ENCODE assay signal across 1 cellular context in the genomic region with DNA sequence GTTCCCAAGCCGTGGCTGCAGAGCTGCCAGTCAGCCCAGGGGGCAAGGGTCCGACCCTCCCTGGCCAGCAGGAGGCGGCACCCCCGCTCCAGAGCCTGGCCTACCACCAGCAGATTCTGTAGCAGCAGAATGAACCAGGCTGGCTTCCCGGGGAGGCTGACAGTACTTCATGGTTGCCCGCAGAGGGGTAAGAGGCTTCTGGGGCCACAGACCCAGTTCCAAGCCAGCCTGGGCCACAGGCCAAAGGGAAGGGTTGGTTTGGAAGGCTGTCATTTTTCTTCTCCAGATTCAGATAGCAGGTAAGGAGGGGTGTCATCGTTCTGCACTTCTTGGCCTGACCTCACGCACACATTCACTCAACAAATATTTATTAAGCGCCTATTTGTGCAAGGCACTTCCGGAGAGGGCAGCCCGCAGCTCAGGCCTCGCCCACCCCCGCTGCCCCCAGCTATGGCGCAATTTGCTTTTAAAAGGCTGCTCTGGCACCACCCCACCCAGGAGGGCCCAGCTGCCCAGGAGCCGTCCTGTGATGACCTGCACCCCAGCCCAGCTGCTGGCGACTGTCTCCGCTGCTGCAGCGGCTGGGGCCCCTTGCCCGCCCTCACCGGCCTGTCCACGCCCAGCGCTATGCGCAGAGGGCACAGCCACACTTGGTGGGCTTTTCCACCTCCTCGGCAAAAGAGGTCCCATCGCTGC.
TF ChIP-seq lines count a peak whose summit lies in the region.

No MANE protein-coding gene starts in this region.

TF ChIP-seq in HepG2, 621 proteins besides CTCF, POLR2A, EP300 and RAD21 (continued from another document and continues in another):
- TF ChIP-seq, protein P1, sequence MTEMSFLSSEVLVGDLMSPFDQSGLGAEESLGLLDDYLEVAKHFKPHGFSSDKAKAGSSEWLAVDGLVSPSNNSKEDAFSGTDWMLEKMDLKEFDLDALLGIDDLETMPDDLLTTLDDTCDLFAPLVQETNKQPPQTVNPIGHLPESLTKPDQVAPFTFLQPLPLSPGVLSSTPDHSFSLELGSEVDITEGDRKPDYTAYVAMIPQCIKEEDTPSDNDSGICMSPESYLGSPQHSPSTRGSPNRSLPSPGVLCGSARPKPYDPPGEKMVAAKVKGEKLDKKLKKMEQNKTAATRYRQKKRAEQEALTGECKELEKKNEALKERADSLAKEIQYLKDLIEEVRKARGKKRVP (CRISPR knock-in tag; IDR thresholded peaks at IDR 0.05): no peak
- TF ChIP-seq MAFK (conservative IDR thresholded peaks at IDR 0.05 in 1 of 2, IDR thresholded peaks at IDR 0.05 in 1 of 2; ENCODE audit: low read length in 2 of 2) (no peak), ZNF253 (CRISPR knock-in tag; IDR thresholded peaks at IDR 0.05; ENCODE audit: borderline replicate concordance) (no peak), HOXD1 (CRISPR knock-in tag; IDR thresholded peaks at IDR 0.05) (no peak), TAF15 (IDR thresholded peaks at IDR 0.05; ENCODE audit: low read depth, low read length, poor library complexity, severe bottlenecking) (no peak), TCF7 (IDR thresholded peaks at IDR 0.05; ENCODE audit: low read depth) (peak; percentile 13; the same call in 1 of the 2 replicates), ZNF605 (CRISPR knock-in tag; IDR thresholded peaks at IDR 0.05) (peak; percentile 53; the same call in 1 of the 2 replicates), ZNF772 (CRISPR knock-in tag; IDR thresholded peaks at IDR 0.05) (peak; percentile 35; the same call in 1 of the 2 replicates), TBP (CRISPR knock-in tag; IDR thresholded peaks at IDR 0.05) (no peak), HNRNPL (IDR thresholded peaks at IDR 0.05; ENCODE audit: low read depth, low read length) (peak; percentile 93), SAFB2 (CRISPR knock-in tag; IDR thresholded peaks at IDR 0.05; ENCODE audit: borderline replicate concordance, low read depth) (no peak), TCF12 (IDR thresholded peaks at IDR 0.05) (no peak), TCF12 (CRISPR knock-in tag; IDR thresholded peaks at IDR 0.05) (no peak), ZNF484 (CRISPR knock-in tag; IDR thresholded peaks at IDR 0.05; ENCODE audit: borderline replicate concordance, low read depth) (no peak), HNRNPUL1 (IDR thresholded peaks at IDR 0.05; ENCODE audit: low read depth, low read length) (no peak), ZSCAN20 (CRISPR knock-in tag; IDR thresholded peaks at IDR 0.05; ENCODE audit: borderline replicate concordance) (no peak), XRCC5 (optimal IDR thresholded peaks at IDR 0.05; ENCODE audit: low read length) (peak; percentile 67), TCF7L2 (IDR thresholded peaks at IDR 0.05; ENCODE audit: low read depth, low read length) (no peak), NFE2L1 (CRISPR knock-in tag; IDR thresholded peaks at IDR 0.05; ENCODE audit: borderline replicate concordance) (0 out of 2 replicates have a peak, but pooled peaks have one; percentile 23), EEA1 (CRISPR knock-in tag; IDR thresholded peaks at IDR 0.05; ENCODE audit: borderline replicate concordance) (no peak), MZF1 (CRISPR knock-in tag; IDR thresholded peaks at IDR 0.05; ENCODE audit: borderline replicate concordance) (no peak), ZNF589 (CRISPR knock-in tag; conservative IDR thresholded peaks at IDR 0.05) (no peak), KMT2B (CRISPR knock-in tag; IDR thresholded peaks at IDR 0.05) (no peak), ZNF510 (CRISPR knock-in tag; IDR thresholded peaks at IDR 0.05; ENCODE audit: low read depth) (no peak), ZNF549 (CRISPR knock-in tag; IDR thresholded peaks at IDR 0.05) (no peak), ZSCAN9 (CRISPR knock-in tag; IDR thresholded peaks at IDR 0.05; ENCODE audit: borderline replicate concordance) (no peak), BHLHE40 (IDR thresholded peaks at IDR 0.05; ENCODE audit: low read length) (no peak), ZNF792 (CRISPR knock-in tag; IDR thresholded peaks at IDR 0.05) (no peak), RARG (CRISPR knock-in tag; IDR thresholded peaks at IDR 0.05; ENCODE audit: low read depth) (no peak), FOXP1 (IDR thresholded peaks at IDR 0.05) (no peak), FOXP1 (CRISPR knock-in tag; IDR thresholded peaks at IDR 0.05) (peak; percentile 39; the same call in 1 of the 2 replicates), ZNF550 (CRISPR knock-in tag; IDR thresholded peaks at IDR 0.05; ENCODE audit: borderline replicate concordance) (no peak), ELF3 (CRISPR knock-in tag; IDR thresholded peaks at IDR 0.05) (0 out of 2 replicates have a peak, but pooled peaks have one; percentile 31), IRF2 (CRISPR knock-in tag; IDR thresholded peaks at IDR 0.05) (0 out of 2 replicates have a peak, but pooled peaks have one; percentile 55), RARA (CRISPR knock-in tag; IDR thresholded peaks at IDR 0.05) (peak; percentile 69), CBX5 (CRISPR knock-in tag; IDR thresholded peaks at IDR 0.05; ENCODE audit: borderline replicate concordance) (no peak), ZNF674 (CRISPR knock-in tag; IDR thresholded peaks at IDR 0.05; ENCODE audit: low read depth) (0 out of 2 replicates have a peak, but pooled peaks have one; percentile 60), HHEX (CRISPR knock-in tag; IDR thresholded peaks at IDR 0.05) (no peak), REPIN1 (CRISPR knock-in tag; IDR thresholded peaks at IDR 0.05; ENCODE audit: borderline replicate concordance, low read depth) (no peak), ZNF564 (CRISPR knock-in tag; IDR thresholded peaks at IDR 0.05) (0 out of 2 replicates have a peak, but pooled peaks have one; percentile 63), ZSCAN21 (CRISPR knock-in tag; IDR thresholded peaks at IDR 0.05; ENCODE audit: borderline replicate concordance) (peak; percentile 52; the same call in 1 of the 2 replicates), ZNF557 (CRISPR knock-in tag; IDR thresholded peaks at IDR 0.05) (no peak), SRSF9 (IDR thresholded peaks at IDR 0.05; ENCODE audit: borderline replicate concordance, insufficient read depth, low read depth, low read length, poor library complexity, severe bottlenecking) (no peak), FOXO1 (CRISPR knock-in tag; IDR thresholded peaks at IDR 0.05) (no peak)
- TF ChIP-seq, protein P2, sequence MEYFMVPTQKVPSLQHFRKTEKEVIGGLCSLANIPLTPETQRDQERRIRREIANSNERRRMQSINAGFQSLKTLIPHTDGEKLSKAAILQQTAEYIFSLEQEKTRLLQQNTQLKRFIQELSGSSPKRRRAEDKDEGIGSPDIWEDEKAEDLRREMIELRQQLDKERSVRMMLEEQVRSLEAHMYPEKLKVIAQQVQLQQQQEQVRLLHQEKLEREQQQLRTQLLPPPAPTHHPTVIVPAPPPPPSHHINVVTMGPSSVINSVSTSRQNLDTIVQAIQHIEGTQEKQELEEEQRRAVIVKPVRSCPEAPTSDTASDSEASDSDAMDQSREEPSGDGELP (IDR thresholded peaks at IDR 0.05; ENCODE audit: borderline replicate concordance, low read depth): peak; percentile 52; the same call in 1 of the 2 replicates
- TF ChIP-seq, protein P3, sequence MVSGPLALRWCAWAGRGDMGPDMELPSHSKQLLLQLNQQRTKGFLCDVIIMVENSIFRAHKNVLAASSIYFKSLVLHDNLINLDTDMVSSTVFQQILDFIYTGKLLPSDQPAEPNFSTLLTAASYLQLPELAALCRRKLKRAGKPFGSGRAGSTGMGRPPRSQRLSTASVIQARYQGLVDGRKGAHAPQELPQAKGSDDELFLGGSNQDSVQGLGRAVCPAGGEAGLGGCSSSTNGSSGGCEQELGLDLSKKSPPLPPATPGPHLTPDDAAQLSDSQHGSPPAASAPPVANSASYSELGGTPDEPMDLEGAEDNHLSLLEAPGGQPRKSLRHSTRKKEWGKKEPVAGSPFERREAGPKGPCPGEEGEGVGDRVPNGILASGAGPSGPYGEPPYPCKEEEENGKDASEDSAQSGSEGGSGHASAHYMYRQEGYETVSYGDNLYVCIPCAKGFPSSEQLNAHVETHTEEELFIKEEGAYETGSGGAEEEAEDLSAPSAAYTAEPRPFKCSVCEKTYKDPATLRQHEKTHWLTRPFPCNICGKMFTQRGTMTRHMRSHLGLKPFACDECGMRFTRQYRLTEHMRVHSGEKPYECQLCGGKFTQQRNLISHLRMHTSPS (CRISPR knock-in tag; IDR thresholded peaks at IDR 0.05; ENCODE audit: low read depth): peak; percentile 94
- TF ChIP-seq, protein P4, sequence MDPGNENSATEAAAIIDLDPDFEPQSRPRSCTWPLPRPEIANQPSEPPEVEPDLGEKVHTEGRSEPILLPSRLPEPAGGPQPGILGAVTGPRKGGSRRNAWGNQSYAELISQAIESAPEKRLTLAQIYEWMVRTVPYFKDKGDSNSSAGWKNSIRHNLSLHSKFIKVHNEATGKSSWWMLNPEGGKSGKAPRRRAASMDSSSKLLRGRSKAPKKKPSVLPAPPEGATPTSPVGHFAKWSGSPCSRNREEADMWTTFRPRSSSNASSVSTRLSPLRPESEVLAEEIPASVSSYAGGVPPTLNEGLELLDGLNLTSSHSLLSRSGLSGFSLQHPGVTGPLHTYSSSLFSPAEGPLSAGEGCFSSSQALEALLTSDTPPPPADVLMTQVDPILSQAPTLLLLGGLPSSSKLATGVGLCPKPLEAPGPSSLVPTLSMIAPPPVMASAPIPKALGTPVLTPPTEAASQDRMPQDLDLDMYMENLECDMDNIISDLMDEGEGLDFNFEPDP (CRISPR knock-in tag; conservative IDR thresholded peaks at IDR 0.05): no peak
- TF ChIP-seq, protein P5, sequence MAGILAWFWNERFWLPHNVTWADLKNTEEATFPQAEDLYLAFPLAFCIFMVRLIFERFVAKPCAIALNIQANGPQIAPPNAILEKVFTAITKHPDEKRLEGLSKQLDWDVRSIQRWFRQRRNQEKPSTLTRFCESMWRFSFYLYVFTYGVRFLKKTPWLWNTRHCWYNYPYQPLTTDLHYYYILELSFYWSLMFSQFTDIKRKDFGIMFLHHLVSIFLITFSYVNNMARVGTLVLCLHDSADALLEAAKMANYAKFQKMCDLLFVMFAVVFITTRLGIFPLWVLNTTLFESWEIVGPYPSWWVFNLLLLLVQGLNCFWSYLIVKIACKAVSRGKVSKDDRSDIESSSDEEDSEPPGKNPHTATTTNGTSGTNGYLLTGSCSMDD (CRISPR knock-in tag; IDR thresholded peaks at IDR 0.05): no peak
- TF ChIP-seq, protein P6, sequence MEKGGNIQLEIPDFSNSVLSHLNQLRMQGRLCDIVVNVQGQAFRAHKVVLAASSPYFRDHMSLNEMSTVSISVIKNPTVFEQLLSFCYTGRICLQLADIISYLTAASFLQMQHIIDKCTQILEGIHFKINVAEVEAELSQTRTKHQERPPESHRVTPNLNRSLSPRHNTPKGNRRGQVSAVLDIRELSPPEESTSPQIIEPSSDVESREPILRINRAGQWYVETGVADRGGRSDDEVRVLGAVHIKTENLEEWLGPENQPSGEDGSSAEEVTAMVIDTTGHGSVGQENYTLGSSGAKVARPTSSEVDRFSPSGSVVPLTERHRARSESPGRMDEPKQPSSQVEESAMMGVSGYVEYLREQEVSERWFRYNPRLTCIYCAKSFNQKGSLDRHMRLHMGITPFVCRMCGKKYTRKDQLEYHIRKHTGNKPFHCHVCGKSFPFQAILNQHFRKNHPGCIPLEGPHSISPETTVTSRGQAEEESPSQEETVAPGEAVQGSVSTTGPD (CRISPR knock-in tag; IDR thresholded peaks at IDR 0.05): no peak
- TF ChIP-seq, protein P7, sequence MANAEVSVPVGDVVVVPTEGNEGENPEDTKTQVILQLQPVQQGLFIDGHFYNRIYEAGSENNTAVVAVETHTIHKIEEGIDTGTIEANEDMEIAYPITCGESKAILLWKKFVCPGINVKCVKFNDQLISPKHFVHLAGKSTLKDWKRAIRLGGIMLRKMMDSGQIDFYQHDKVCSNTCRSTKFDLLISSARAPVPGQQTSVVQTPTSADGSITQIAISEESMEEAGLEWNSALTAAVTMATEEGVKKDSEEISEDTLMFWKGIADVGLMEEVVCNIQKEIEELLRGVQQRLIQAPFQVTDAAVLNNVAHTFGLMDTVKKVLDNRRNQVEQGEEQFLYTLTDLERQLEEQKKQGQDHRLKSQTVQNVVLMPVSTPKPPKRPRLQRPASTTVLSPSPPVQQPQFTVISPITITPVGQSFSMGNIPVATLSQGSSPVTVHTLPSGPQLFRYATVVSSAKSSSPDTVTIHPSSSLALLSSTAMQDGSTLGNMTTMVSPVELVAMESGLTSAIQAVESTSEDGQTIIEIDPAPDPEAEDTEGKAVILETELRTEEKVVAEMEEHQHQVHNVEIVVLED (CRISPR knock-in tag; IDR thresholded peaks at IDR 0.05; ENCODE audit: borderline replicate concordance): no peak
- TF ChIP-seq, protein P8, sequence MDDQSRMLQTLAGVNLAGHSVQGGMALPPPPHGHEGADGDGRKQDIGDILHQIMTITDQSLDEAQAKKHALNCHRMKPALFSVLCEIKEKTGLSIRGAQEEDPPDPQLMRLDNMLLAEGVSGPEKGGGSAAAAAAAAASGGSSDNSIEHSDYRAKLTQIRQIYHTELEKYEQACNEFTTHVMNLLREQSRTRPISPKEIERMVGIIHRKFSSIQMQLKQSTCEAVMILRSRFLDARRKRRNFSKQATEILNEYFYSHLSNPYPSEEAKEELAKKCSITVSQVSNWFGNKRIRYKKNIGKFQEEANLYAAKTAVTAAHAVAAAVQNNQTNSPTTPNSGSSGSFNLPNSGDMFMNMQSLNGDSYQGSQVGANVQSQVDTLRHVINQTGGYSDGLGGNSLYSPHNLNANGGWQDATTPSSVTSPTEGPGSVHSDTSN (CRISPR knock-in tag; IDR thresholded peaks at IDR 0.05; ENCODE audit: borderline replicate concordance): no peak
- TF ChIP-seq, protein P9, sequence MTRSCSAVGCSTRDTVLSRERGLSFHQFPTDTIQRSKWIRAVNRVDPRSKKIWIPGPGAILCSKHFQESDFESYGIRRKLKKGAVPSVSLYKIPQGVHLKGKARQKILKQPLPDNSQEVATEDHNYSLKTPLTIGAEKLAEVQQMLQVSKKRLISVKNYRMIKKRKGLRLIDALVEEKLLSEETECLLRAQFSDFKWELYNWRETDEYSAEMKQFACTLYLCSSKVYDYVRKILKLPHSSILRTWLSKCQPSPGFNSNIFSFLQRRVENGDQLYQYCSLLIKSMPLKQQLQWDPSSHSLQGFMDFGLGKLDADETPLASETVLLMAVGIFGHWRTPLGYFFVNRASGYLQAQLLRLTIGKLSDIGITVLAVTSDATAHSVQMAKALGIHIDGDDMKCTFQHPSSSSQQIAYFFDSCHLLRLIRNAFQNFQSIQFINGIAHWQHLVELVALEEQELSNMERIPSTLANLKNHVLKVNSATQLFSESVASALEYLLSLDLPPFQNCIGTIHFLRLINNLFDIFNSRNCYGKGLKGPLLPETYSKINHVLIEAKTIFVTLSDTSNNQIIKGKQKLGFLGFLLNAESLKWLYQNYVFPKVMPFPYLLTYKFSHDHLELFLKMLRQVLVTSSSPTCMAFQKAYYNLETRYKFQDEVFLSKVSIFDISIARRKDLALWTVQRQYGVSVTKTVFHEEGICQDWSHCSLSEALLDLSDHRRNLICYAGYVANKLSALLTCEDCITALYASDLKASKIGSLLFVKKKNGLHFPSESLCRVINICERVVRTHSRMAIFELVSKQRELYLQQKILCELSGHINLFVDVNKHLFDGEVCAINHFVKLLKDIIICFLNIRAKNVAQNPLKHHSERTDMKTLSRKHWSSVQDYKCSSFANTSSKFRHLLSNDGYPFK (CRISPR knock-in tag; IDR thresholded peaks at IDR 0.05; ENCODE audit: borderline replicate concordance): peak; percentile 63; the same call in 1 of the 2 replicates
